In genomic region chr11:115170133-115170815, GRCh38 we compare ENCODE assay signal across 1 cellular context.
TF ChIP-seq lines count a peak whose summit lies in the region.

No MANE protein-coding gene starts in this region.

TF ChIP-seq in GM23338, 12 proteins besides CTCF, POLR2A, EP300 and RAD21 (continued from another document):
- TF ChIP-seq, protein P1, sequence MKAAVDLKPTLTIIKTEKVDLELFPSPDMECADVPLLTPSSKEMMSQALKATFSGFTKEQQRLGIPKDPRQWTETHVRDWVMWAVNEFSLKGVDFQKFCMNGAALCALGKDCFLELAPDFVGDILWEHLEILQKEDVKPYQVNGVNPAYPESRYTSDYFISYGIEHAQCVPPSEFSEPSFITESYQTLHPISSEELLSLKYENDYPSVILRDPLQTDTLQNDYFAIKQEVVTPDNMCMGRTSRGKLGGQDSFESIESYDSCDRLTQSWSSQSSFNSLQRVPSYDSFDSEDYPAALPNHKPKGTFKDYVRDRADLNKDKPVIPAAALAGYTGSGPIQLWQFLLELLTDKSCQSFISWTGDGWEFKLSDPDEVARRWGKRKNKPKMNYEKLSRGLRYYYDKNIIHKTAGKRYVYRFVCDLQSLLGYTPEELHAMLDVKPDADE (IDR thresholded peaks at IDR 0.05), result no peak
- no peak for TF ChIP-seq JUNB (IDR thresholded peaks at IDR 0.05; ENCODE audit: unreplicated experiment)
- no peak for TF ChIP-seq EZH2 (IDR thresholded peaks at IDR 0.05; ENCODE audit: low read depth, unreplicated experiment)
- TF ChIP-seq ZNF114 (CRISPR knock-in tag; IDR thresholded peaks at IDR 0.05), result no peak
- TF ChIP-seq STAT1 (IDR thresholded peaks at IDR 0.05; ENCODE audit: unreplicated experiment), result no peak
- no peak for TF ChIP-seq REST (IDR thresholded peaks at IDR 0.05; ENCODE audit: unreplicated experiment)
- TF ChIP-seq POLR2AphosphoS5 (IDR thresholded peaks at IDR 0.05; ENCODE audit: low read depth), result no peak
- TF ChIP-seq EZH2phosphoT487 (IDR thresholded peaks at IDR 0.05; ENCODE audit: unreplicated experiment), result no peak
- TF ChIP-seq ZNF331 (CRISPR knock-in tag; IDR thresholded peaks at IDR 0.05; ENCODE audit: low read depth), result no peak
TF ChIP-seq in GM23338: peak in this region for 0.
